Comparison of ENCODE assay signal across 23 cellular contexts in genomic region chr2:200329798-200330197, GRCh38. TPM values are rescaled to one million over a fixed set of nuclear protein-coding genes. Genes with fewer than 3 reads are reported as not detected.
A peak's percentile ranks its signal among the peaks of the same experiment; 100 is the strongest.
DNase-seq lines count a peak whose midpoint lies in the region; ATAC-seq and TF ChIP-seq lines count a peak whose summit lies in the region.
"Had no signal": no experiment of that assay in that cellular context is flagged by ENCODE, and none has a peak within 500 bp of the region (broad histone marks: within the 10 kb centered on the region; RNA-seq: fewer than 3 reads in every experiment).

No MANE protein-coding gene starts in this region.

- no peaks in the 10 kb centered on the region for H3K27me3 ChIP-seq in right atrium auricular region
- no peaks in the 10 kb centered on the region for H3K27me3 ChIP-seq in heart left ventricle
- H3K27me3 ChIP-seq: left lung, neural progenitor cell, tibial artery had no signal

- no peak overlapping the region for H3K4me3 ChIP-seq in right atrium auricular region
- no peak overlapping the region for H3K4me3 ChIP-seq in heart left ventricle
- H3K4me3 ChIP-seq: left lung, neural progenitor cell, tibial artery had no signal

- H3K27me3 Mint-ChIP-seq in neural crest cell (ENCODE audit: low read depth) = no peaks in the 10 kb centered on the region
- H3K27me3 Mint-ChIP-seq: activated naive CD4-positive, alpha-beta T cell treated with anti-CD3 and anti-CD28 coated beads, Interleukin-2, amount 10 ng/mL, durations not matched to agents 7 days and 5 days; T-cell had no signal

- no peak overlapping the region for H3K4me3 Mint-ChIP-seq in neural crest cell
- H3K4me3 Mint-ChIP-seq: activated naive CD4-positive, alpha-beta T cell treated with anti-CD3 and anti-CD28 coated beads, Interleukin-2, amount 10 ng/mL, durations not matched to agents 7 days and 5 days; activated T-cell treated with anti-CD3 and anti-CD28 coated beads, Interleukin-2, amount 50 U/mL, for 72 hours; B cell; neural progenitor cell; stimulated activated naive CD8-positive, alpha-beta T cell treated with anti-CD3 and anti-CD28 coated beads, Interleukin-15, Interleukin-2, amounts not matched to agents 100 ng/mL and 50 ng/mL, for 24 hours; T-cell had no signal

- H3K36me3 ChIP-seq in right atrium auricular region = no peaks in the 10 kb centered on the region
- peaks cover 0 to 7% (median 0%) of the 10 kb centered on the region in 9 donors for H3K36me3 ChIP-seq in heart left ventricle
- H3K36me3 ChIP-seq: left lung, neural progenitor cell, tibial artery had no signal

- H3K9me3 ChIP-seq in right atrium auricular region (no peaks in the 10 kb centered on the region), heart left ventricle (peaks cover 0 to 2% (median 0%) of the 10 kb centered on the region in 12 donors)
- H3K9me3 ChIP-seq: left lung, tibial artery had no signal

- ATAC-seq in Right ventricle myocardium superior (ENCODE audit: poor library complexity) (peak; percentile 71), heart left ventricle (peak in 3 of 4 donors; percentile 53 to 82 (median 76)), HG03108 (IDR thresholded peaks at IDR 0.05; ENCODE audit: unreplicated experiment) (no peak), HG03196 (IDR thresholded peaks at IDR 0.05; ENCODE audit: unreplicated experiment) (no peak)
- ATAC-seq: activated T-cell treated with anti-CD3 and anti-CD28 coated beads, Interleukin-2, amount 50 U/mL, for 72 hours; HCT116; left lung; T-cell had no signal

- H3K36me3 Mint-ChIP-seq in neural crest cell (ENCODE audit: low read depth) = peaks cover 1% of the 10 kb centered on the region

- H3K27ac ChIP-seq in right atrium auricular region (peak overlapping the region in 1 of 2 donors; percentile 63), heart left ventricle (peak overlapping the region in 5 of 12 donors; percentile 3 to 39 (median 8))
- H3K27ac ChIP-seq: left lung, neural progenitor cell had no signal

- H3K4me1 Mint-ChIP-seq in neural crest cell = peaks cover 5% of the 10 kb centered on the region
- H3K4me1 Mint-ChIP-seq: activated naive CD4-positive, alpha-beta T cell treated with anti-CD3 and anti-CD28 coated beads, Interleukin-2, amount 10 ng/mL, durations not matched to agents 7 days and 5 days; B cell; T-cell had no signal

- H3K4me1 ChIP-seq in right atrium auricular region (peaks cover 0 to 32% of the 10 kb centered on the region in 2 donors), heart left ventricle (peaks cover 0 to 45% (median 22%) of the 10 kb centered on the region in 12 donors)
- H3K4me1 ChIP-seq: left lung had no signal

- H3K27ac Mint-ChIP-seq in neural crest cell (ENCODE audit: unreplicated experiment) = peak overlapping the region; percentile 12
- H3K27ac Mint-ChIP-seq: activated naive CD4-positive, alpha-beta T cell treated with anti-CD3 and anti-CD28 coated beads, Interleukin-2, amount 10 ng/mL, durations not matched to agents 7 days and 5 days; activated T-cell treated with anti-CD3 and anti-CD28 coated beads, Interleukin-2, amount 50 U/mL, for 72 hours; B cell; neural progenitor cell; stimulated activated naive CD8-positive, alpha-beta T cell treated with anti-CD3 and anti-CD28 coated beads, Interleukin-15, Interleukin-2, amounts not matched to agents 100 ng/mL and 50 ng/mL, for 24 hours; T-cell had no signal

- TF ChIP-seq CTCF in right atrium auricular region (IDR thresholded peaks at IDR 0.05) = no peak
- TF ChIP-seq CTCF in heart left ventricle (IDR thresholded peaks at IDR 0.05) = no peak
- no peak for TF ChIP-seq CTCF in neural crest cell (conservative IDR thresholded peaks at IDR 0.05)

- H3K9me3 Mint-ChIP-seq in neural crest cell = no peaks in the 10 kb centered on the region
- H3K9me3 Mint-ChIP-seq: activated naive CD4-positive, alpha-beta T cell treated with anti-CD3 and anti-CD28 coated beads, Interleukin-2, amount 10 ng/mL, durations not matched to agents 7 days and 5 days; activated T-cell treated with anti-CD3 and anti-CD28 coated beads, Interleukin-2, amount 50 U/mL, for 72 hours; stimulated activated naive CD8-positive, alpha-beta T cell treated with anti-CD3 and anti-CD28 coated beads, Interleukin-15, Interleukin-2, amounts not matched to agents 100 ng/mL and 50 ng/mL, for 24 hours; T-cell had no signal

- intact Hi-C loops in Right ventricle myocardium superior (cut with DNase I) = no loop called here
- intact Hi-C loops in heart left ventricle (cut with DNase I) = no loop called here

- DNase-seq in Right ventricle myocardium superior (no peak), right atrium auricular region (ENCODE audit: low spot score) (no peak), heart left ventricle (peak in 1 of 5 donors; percentile 33), neural crest cell (ENCODE audit: low read depth, low spot score) (no peak), HuH-7 (ENCODE audit: low spot score) (no peak)
- no peak for DNase-seq in activated effector memory CD4-positive, alpha-beta T cell treated with anti-CD3 and anti-CD28 coated beads, Interleukin-2, amount 50 U/mL, for 16 hours
- DNase-seq: activated naive CD4-positive, alpha-beta T cell treated with anti-CD3 and anti-CD28 coated beads, Interleukin-2, amount 10 ng/mL, durations not matched to agents 7 days and 5 days; activated T-cell treated with anti-CD3 and anti-CD28 coated beads, Interleukin-2, amount 50 U/mL, for 72 hours; dermis blood vessel endothelial cell; Karpas-422; left lung; NCI-H187; NCI-H69; stimulated activated CD4-positive, alpha-beta T cell treated with anti-CD3 and anti-CD28 coated beads, Interleukin-12 subunit alpha, Interleukin-12 subunit beta, amount 100 ng/mL, for 4 hours; stimulated activated CD4-positive, alpha-beta T cell treated with anti-CD3 and anti-CD28 coated beads, Interleukin-4, amount 100 ng/mL, for 4 hours; T-cell; tibial artery had no signal

- 17 to 38% (median 19%) methylated on average over 3 of the region's 3 CpGs for WGBS in heart left ventricle, 4 donors

- TF ChIP-seq POLR2A in heart left ventricle (IDR thresholded peaks at IDR 0.05) = no peak

RNA-seq across cellular contexts. Expression of gene SPATS2L, which starts 23.3 kb away (rescaled TPM):
- total RNA-seq in Right ventricle myocardium superior = 71.1 TPM
- 100 to 1,000 TPM; 103 to 126 TPM for total RNA-seq in right atrium auricular region
- 100 to 1,000 TPM in 5 of 9 donors, 10 to 100 TPM in 4; 69.7 to 177 (median 102) TPM for total RNA-seq in heart left ventricle
- polyA plus RNA-seq in heart left ventricle = 100 to 1,000 TPM in 1 of 2 donors, 10 to 100 TPM in 1; 34.9 to 153 TPM
- 24.1 and 24.9 TPM in 2 replicates for total RNA-seq in neural crest cell

Comparison
In these comparisons a context has a peak if more than half of its experiments do, and no peak if none do; other contexts are left out.
1. ATAC-seq: peak in Right ventricle myocardium superior (single experiment) and heart left ventricle (3 of 4); none in HG03108 (single experiment) and HG03196 (single experiment).